ENCODE assay signal across 27 cellular contexts in the genomic region with DNA sequence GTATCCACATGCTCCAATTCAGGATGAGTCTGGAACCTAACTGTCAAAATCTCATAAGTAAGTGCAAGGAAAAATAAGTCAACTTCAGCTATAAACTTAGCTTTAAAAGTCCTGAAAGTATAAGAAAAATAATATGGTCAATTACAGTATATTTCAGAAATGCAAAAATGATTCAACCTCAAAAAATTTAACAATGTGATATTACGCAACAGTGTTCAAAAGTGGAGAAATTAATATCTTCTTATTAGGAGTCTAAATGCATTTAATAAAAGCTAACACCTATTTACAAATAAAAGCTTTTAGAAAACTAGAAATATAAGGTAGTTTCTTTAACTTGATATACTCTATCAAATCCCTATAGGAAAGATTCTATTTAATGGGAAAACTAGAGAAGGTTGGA.
"Had no signal": no experiment of that assay in that cellular context is flagged by ENCODE, and none has a peak within 500 bp of the region (broad histone marks: within the 10 kb centered on the region; RNA-seq: fewer than 3 reads in every experiment).

No MANE protein-coding gene starts in this region.

- FAIRE-seq: endometrium, endothelial cell of umbilical vein, frontal cortex had no signal

- H3K4me3 ChIP-seq: adrenal gland, ascending aorta, breast epithelium, colonic mucosa, esophagus squamous epithelium had no signal

- DNase-seq: activated B cell treated with CpG ODN at 0.5 μM for 24 hours; activated CD4-positive, alpha-beta T cell treated with anti-CD3 and anti-CD28 coated beads for 48 hours; activated CD4-positive, alpha-beta T cell treated with anti-CD3 and anti-CD28 coated beads, Interleukin-2, amount 50 U/mL, for 1 hour; activated CD4-positive, alpha-beta T cell treated with anti-CD3 and anti-CD28 coated beads, Interleukin-2, amount 50 U/mL, for 48 hours; activated CD8-positive, alpha-beta memory T cell treated with anti-CD3 and anti-CD28 coated beads for 24 hours; activated CD8-positive, alpha-beta T cell treated with anti-CD3 and anti-CD28 coated beads for 36 hours; activated effector memory CD4-positive, alpha-beta T cell treated with anti-CD3 and anti-CD28 coated beads, Interleukin-2, amount 50 U/mL, for 16 hours; activated naive CD4-positive, alpha-beta T cell treated with anti-CD3 and anti-CD28 coated beads for 36 hours; activated naive CD8-positive, alpha-beta T cell treated with anti-CD3 and anti-CD28 coated beads for 36 hours; activated naive CD8-positive, alpha-beta T cell treated with anti-CD3 and anti-CD28 coated beads, Interleukin-2, amount 50 U/mL, for 24 hours; activated T-cell treated with anti-CD3 and anti-CD28 coated beads, Interleukin-2, amount 50 U/mL, for 4 hours; adrenal gland; colonic mucosa; effector CD8-positive, alpha-beta T cell; esophagus squamous epithelium; head of caudate nucleus; T-helper 1 cell; T-helper 17 cell; T1000; WERI-Rb-1 had no signal

- H3K27ac ChIP-seq: adrenal gland, ascending aorta, breast epithelium, colonic mucosa, epithelial cell of prostate, esophagus squamous epithelium, WERI-Rb-1 had no signal

- H3K4me1 ChIP-seq: adrenal gland, ascending aorta, breast epithelium, colonic mucosa, esophagus squamous epithelium had no signal

- H3K27me3 ChIP-seq: adrenal gland, ascending aorta, breast epithelium, colonic mucosa, esophagus squamous epithelium had no signal

- H3K36me3 ChIP-seq: adrenal gland, ascending aorta, breast epithelium, colonic mucosa, esophagus squamous epithelium, WERI-Rb-1 had no signal

- ATAC-seq: activated CD4-positive, CD25-positive, alpha-beta regulatory T cell treated with anti-CD3 and anti-CD28 coated beads, Interleukin-2, amount 50 U/mL, for 24 hours; activated CD8-positive, alpha-beta T cell treated with anti-CD3 and anti-CD28 coated beads for 36 hours; activated naive CD8-positive, alpha-beta T cell treated with anti-CD3 and anti-CD28 coated beads, Interleukin-2, amount 50 U/mL, for 24 hours; activated T-cell treated with anti-CD3 and anti-CD28 coated beads, Interleukin-2, amount 50 U/mL, for 4 hours; T-helper 17 cell had no signal

- H3K9me3 ChIP-seq: adrenal gland, ascending aorta, breast epithelium, colonic mucosa, esophagus squamous epithelium had no signal
